8 cellular contexts compared by ENCODE assay signal in genomic region chr1:1505366-1505798, GRCh38. TPM values are rescaled to one million over a fixed set of nuclear protein-coding genes. Genes with fewer than 3 reads are reported as not detected.
DNase-seq lines count a peak whose midpoint lies in the region; TF ChIP-seq lines count a peak whose summit lies in the region.
"Not testable (repeated sequence)": the region's sequence is repeated elsewhere in the genome, so short reads cannot be mapped to it uniquely, and the experiment has no call there.

No MANE protein-coding gene starts in this region.

- H3K4me1 Mint-ChIP-seq in activated CD4-positive, alpha-beta memory T cell treated with anti-CD3 and anti-CD28 coated beads for 36 hours (ENCODE audit: low read depth) = peaks cover 12% of the 10 kb centered on the region

- not testable (repeated sequence) for H3K27me3 Mint-ChIP-seq in activated CD4-positive, alpha-beta memory T cell treated with anti-CD3 and anti-CD28 coated beads for 36 hours

- not testable (repeated sequence) for H3K27me3 ChIP-seq in AG04450 (ENCODE audit: control insufficient read depth, insufficient read depth, low read length); dorsolateral prefrontal cortex

- H3K27ac ChIP-seq in AG04450 (ENCODE audit: low read depth, low read length) (peak overlapping the region; percentile 21), dorsolateral prefrontal cortex (peak overlapping the region in 57 of 59 donors; percentile 15 to 90 (median 79))

- CTCF ChIA-PET in AG04450 (lab: Charles Lee) = interaction anchor here (1.1 to 1.2 kb wide), 4 partner anchors 11 to 103 kb away, joined by 3 to 4 read pairs (median 3); no protein-coding TSS in a partner anchor
- CTCF ChIA-PET in activated CD4-positive, alpha-beta memory T cell treated with anti-CD3 and anti-CD28 coated beads for 36 hours (lab: Charles Lee) = interaction anchor here (1.2 to 2.1 kb wide), 5 partner anchors 64 to 134 kb away, joined by 3 to 13 read pairs (median 8); partner anchors contain the start of gene CCNL2

- not testable (repeated sequence) for H3K9me3 Mint-ChIP-seq in activated CD4-positive, alpha-beta memory T cell treated with anti-CD3 and anti-CD28 coated beads for 36 hours

- intact Hi-C loops in activated CD4-positive, alpha-beta memory T cell treated with anti-CD3 and anti-CD28 coated beads for 36 hours (cut with micrococcal nuclease) = loop anchor here (10.0 kb wide), 1 partner anchor 101 kb away; the partner anchor contains the start of gene MRPL20
- intact Hi-C loops in dorsolateral prefrontal cortex (cut with DNase I) = not testable (repeated sequence)

- not testable (repeated sequence) for H3K4me3 ChIP-seq in AG04450 (ENCODE audit: low read depth, low read length); retinal pigment epithelial cell (ENCODE audit: low read length)
- peak overlapping the region in 46 of 59 donors; percentile 8 to 52 (median 31) for H3K4me3 ChIP-seq in dorsolateral prefrontal cortex

- POLR2A ChIA-PET in AG04450 (lab: Yijun Ruan, JAX) = interaction anchor here (1.0 kb wide), 1 partner anchor 106 kb away, joined by 3 read pairs; the partner anchor contains the start of gene CCNL2
- POLR2A ChIA-PET in activated CD4-positive, alpha-beta memory T cell treated with anti-CD3 and anti-CD28 coated beads for 36 hours (lab: Charles Lee) = interaction anchor here (1.9 kb wide), 1 partner anchor 97 kb away, joined by 7 read pairs; no protein-coding TSS in a partner anchor

- peak overlapping the region; percentile 69 for H3K4me3 Mint-ChIP-seq in activated CD4-positive, alpha-beta memory T cell treated with anti-CD3 and anti-CD28 coated beads for 36 hours

- DNase-seq in AG04450 (ENCODE audit: low read depth, low spot score); retinal pigment epithelial cell (ENCODE audit: low read depth): not testable (repeated sequence)
- DNase-seq in Kasumi-1 (lab: John Stamatoyannopoulos, UW) (peak; percentile 44 to 51), OCI-M1 (lab: John Stamatoyannopoulos, UW) (peak; percentile 85), dorsolateral prefrontal cortex (peak in 9 of 10 donors; percentile 29 to 74 (median 61)), left kidney (ENCODE audit: low read depth, low spot score) (peak; percentile 21)
- peak; percentile 64 for DNase-seq in activated CD4-positive, alpha-beta memory T cell treated with anti-CD3 and anti-CD28 coated beads for 36 hours

- H3K9me3 ChIP-seq in AG04450 (ENCODE audit: control insufficient read depth, insufficient read depth, low read length) = not testable (repeated sequence)

- not testable (repeated sequence) for H3K36me3 Mint-ChIP-seq in activated CD4-positive, alpha-beta memory T cell treated with anti-CD3 and anti-CD28 coated beads for 36 hours

- TF ChIP-seq CTCF in AG04450 (IDR thresholded peaks at IDR 0.05; ENCODE audit: low read depth, low read length) (peak; percentile 17), GM12873 (IDR thresholded peaks at IDR 0.05; ENCODE audit: insufficient read depth, low read depth, low read length, missing control alignments) (peak; percentile 41), dorsolateral prefrontal cortex (IDR thresholded peaks at IDR 0.05 in 54 of 56, conservative IDR thresholded peaks at IDR 0.05 in 2 of 56; ENCODE audit: low read depth in 1 of 56, partially characterized antibody in 56 of 56) (peak in 44 of 56 donors; percentile 7 to 60 (median 35)), retinal pigment epithelial cell (conservative IDR thresholded peaks at IDR 0.05; ENCODE audit: low read depth, low read length) (peak; percentile 14)

- H3K27ac Mint-ChIP-seq in activated CD4-positive, alpha-beta memory T cell treated with anti-CD3 and anti-CD28 coated beads for 36 hours = peak overlapping the region; percentile 91

RNA-seq across cellular contexts. Expression of gene ATAD3A, which starts 6.6 kb away (rescaled TPM):
- polyA plus RNA-seq in AG04450 (2011; rRNA removed) = 8.5 and 11.0 TPM in 2 replicates
- 6.8 and 8.2 TPM in 2 replicates for polyA minus RNA-seq in AG04450 (2011; rRNA and poly(A)+ RNA removed)
- 10 to 100 TPM; 45.7 to 46.7 TPM for total RNA-seq in activated CD4-positive, alpha-beta memory T cell treated with anti-CD3 and anti-CD28 coated beads for 36 hours
- 10 to 100 TPM; 12.3 to 33.0 (median 20.2) TPM for total RNA-seq in dorsolateral prefrontal cortex

RNA-seq across cellular contexts. Expression of gene ATAD3B, which starts 33.8 kb away (rescaled TPM):
- polyA plus RNA-seq in AG04450 (2011; rRNA removed) = 7.7 and 10.2 TPM in 2 replicates
- polyA minus RNA-seq in AG04450 (2011; rRNA and poly(A)+ RNA removed) = 14.6 and 18.8 TPM in 2 replicates
- total RNA-seq in activated CD4-positive, alpha-beta memory T cell treated with anti-CD3 and anti-CD28 coated beads for 36 hours = 10 to 100 TPM; 35.4 to 36.3 TPM
- 10 to 100 TPM in 118 of 120 experiments, 1 to 10 TPM in 2; 9.5 to 47.1 (median 24.6) TPM for total RNA-seq in dorsolateral prefrontal cortex

RNA-seq across cellular contexts. Expression of gene TMEM240, which starts 35.0 kb away (rescaled TPM):
- polyA plus RNA-seq in AG04450 (2011; rRNA removed) = 5.1 and 7.2 TPM in 2 replicates
- polyA minus RNA-seq in AG04450 (2011; rRNA and poly(A)+ RNA removed) = 0.74 and 2.6 TPM in 2 replicates
- under 1 TPM in 1 of 2 experiments, not detected in 1; 0.29 TPM for total RNA-seq in activated CD4-positive, alpha-beta memory T cell treated with anti-CD3 and anti-CD28 coated beads for 36 hours
- 10 to 100 TPM; 14.3 to 63.6 (median 37.6) TPM for total RNA-seq in dorsolateral prefrontal cortex

RNA-seq across cellular contexts. Expression of gene ATAD3C, which starts 55.9 kb away (rescaled TPM):
- polyA plus RNA-seq in AG04450 (2011; rRNA removed) = 0.04 TPM in 1 of 2 replicates, not detected in the other
- 0.05 and 0.09 TPM in 2 replicates for polyA minus RNA-seq in AG04450 (2011; rRNA and poly(A)+ RNA removed)
- 1 to 10 TPM; 1.2 to 1.7 TPM for total RNA-seq in activated CD4-positive, alpha-beta memory T cell treated with anti-CD3 and anti-CD28 coated beads for 36 hours
- total RNA-seq in dorsolateral prefrontal cortex = 10 to 100 TPM in 10 of 120 experiments, 1 to 10 TPM in 109, under 1 TPM in 1; 0.94 to 16.5 (median 3.5) TPM

Comparison
In these comparisons a context has a peak if more than half of its experiments do, and no peak if none do; other contexts are left out.
1. RNA of gene TMEM240, which starts 35.0 kb away (total RNA-seq): 14.3 to 63.6 TPM in dorsolateral prefrontal cortex; 0.29 TPM in activated CD4-positive, alpha-beta memory T cell treated with anti-CD3 and anti-CD28 coated beads for 36 hours; every median in the first group is over 10 times any median in the second.
2. Peak in every context shown above with its lines, with median percentiles within 50 percentile points of each other: CTCF ChIP-seq.